ENCODE assay signal across 19 cellular contexts in genomic region chr6:126880926-126881325, GRCh38.
"Had no signal": no experiment of that assay in that cellular context is flagged by ENCODE, and none has a peak within 500 bp of the region (broad histone marks: within the 10 kb centered on the region; RNA-seq: fewer than 3 reads in every experiment).

No MANE protein-coding gene starts in this region.

- H3K27ac ChIP-seq: brain microvascular endothelial cell, lower lobe of right lung, neural progenitor cell, ovary had no signal

- H3K4me3 ChIP-seq: lower lobe of right lung, neural progenitor cell, ovary had no signal

- H3K36me3 Mint-ChIP-seq: activated naive CD8-positive, alpha-beta T cell treated with anti-CD3 and anti-CD28 coated beads, Interleukin-2, amount 10 ng/mL, durations not matched to agents 7 days and 5 days; mesothelial cell of epicardium; neural progenitor cell; type B pancreatic cell had no signal

- DNase-seq: activated CD4-positive, alpha-beta T cell treated with anti-CD3 and anti-CD28 coated beads for 36 hours; activated CD8-positive, alpha-beta memory T cell treated with anti-CD3 and anti-CD28 coated beads, Interleukin-2, amount 50 U/mL, for 4 hours; activated CD8-positive, alpha-beta T cell treated with anti-CD3 and anti-CD28 coated beads, Interleukin-2, amount 10 ng/mL, durations not matched to agents 7 days and 5 days; activated gamma-delta T cell treated with Interleukin-2 at 50 U/mL for 16 hours; activated naive CD8-positive, alpha-beta T cell treated with anti-CD3 and anti-CD28 coated beads, Interleukin-2, amount 10 ng/mL, durations not matched to agents 7 days and 5 days; brain microvascular endothelial cell; cortex of kidney; effector memory CD4-positive, alpha-beta T cell; foreskin melanocyte; lower lobe of right lung; ovary; stimulated activated CD4-positive, alpha-beta T cell treated with anti-CD3 and anti-CD28 coated beads, Interleukin-1b, Interleukin-23, amount 100 ng/mL, for 48 hours; stimulated activated naive CD8-positive, alpha-beta T cell treated with anti-CD3 and anti-CD28 coated beads, Interleukin-15, amount 100 ng/mL, for 72 hours; T-helper 17 cell had no signal

- H3K9ac ChIP-seq: neural progenitor cell had no signal

- ATAC-seq: activated CD4-positive, alpha-beta T cell treated with anti-CD3 and anti-CD28 coated beads for 36 hours; activated CD8-positive, alpha-beta T cell treated with anti-CD3 and anti-CD28 coated beads, Interleukin-2, amount 10 ng/mL, durations not matched to agents 7 days and 5 days; lower lobe of right lung; sciatic nerve; stimulated activated naive CD8-positive, alpha-beta T cell treated with anti-CD3 and anti-CD28 coated beads, Interleukin-15, amount 100 ng/mL, for 72 hours; T-helper 17 cell had no signal

- H3K36me3 ChIP-seq: brain microvascular endothelial cell, lower lobe of right lung, neural progenitor cell, ovary had no signal

- H3K9me3 ChIP-seq: lower lobe of right lung, ovary had no signal

- H3K9me3 Mint-ChIP-seq: activated naive CD8-positive, alpha-beta T cell treated with anti-CD3 and anti-CD28 coated beads, Interleukin-2, amount 10 ng/mL, durations not matched to agents 7 days and 5 days; central memory CD8-positive, alpha-beta T cell; stimulated activated naive CD8-positive, alpha-beta T cell treated with anti-CD3 and anti-CD28 coated beads, Interleukin-15, amount 100 ng/mL, for 72 hours; type B pancreatic cell had no signal

- H3K4me3 Mint-ChIP-seq: activated CD4-positive, alpha-beta T cell treated with anti-CD3 and anti-CD28 coated beads for 36 hours; activated CD8-positive, alpha-beta T cell treated with anti-CD3 and anti-CD28 coated beads, Interleukin-2, amount 10 ng/mL, durations not matched to agents 7 days and 5 days; activated naive CD8-positive, alpha-beta T cell treated with anti-CD3 and anti-CD28 coated beads, Interleukin-2, amount 10 ng/mL, durations not matched to agents 7 days and 5 days; central memory CD8-positive, alpha-beta T cell; mesothelial cell of epicardium; neural progenitor cell; stimulated activated naive CD8-positive, alpha-beta T cell treated with anti-CD3 and anti-CD28 coated beads, Interleukin-15, amount 100 ng/mL, for 72 hours; T-helper 17 cell; type B pancreatic cell had no signal

- H3K4me1 ChIP-seq: lower lobe of right lung, neural progenitor cell had no signal

- H3K4me1 Mint-ChIP-seq: activated CD4-positive, alpha-beta T cell treated with anti-CD3 and anti-CD28 coated beads for 36 hours; activated naive CD8-positive, alpha-beta T cell treated with anti-CD3 and anti-CD28 coated beads, Interleukin-2, amount 10 ng/mL, durations not matched to agents 7 days and 5 days; central memory CD8-positive, alpha-beta T cell; neural progenitor cell; stimulated activated naive CD8-positive, alpha-beta T cell treated with anti-CD3 and anti-CD28 coated beads, Interleukin-15, amount 100 ng/mL, for 72 hours had no signal

- H3K27ac Mint-ChIP-seq: activated CD4-positive, alpha-beta T cell treated with anti-CD3 and anti-CD28 coated beads for 36 hours; activated CD8-positive, alpha-beta T cell treated with anti-CD3 and anti-CD28 coated beads, Interleukin-2, amount 10 ng/mL, durations not matched to agents 7 days and 5 days; activated naive CD8-positive, alpha-beta T cell treated with anti-CD3 and anti-CD28 coated beads, Interleukin-2, amount 10 ng/mL, durations not matched to agents 7 days and 5 days; mesothelial cell of epicardium; neural progenitor cell; stimulated activated naive CD8-positive, alpha-beta T cell treated with anti-CD3 and anti-CD28 coated beads, Interleukin-15, amount 100 ng/mL, for 72 hours; T-helper 17 cell; type B pancreatic cell had no signal

- H3K27me3 Mint-ChIP-seq: central memory CD8-positive, alpha-beta T cell; stimulated activated naive CD8-positive, alpha-beta T cell treated with anti-CD3 and anti-CD28 coated beads, Interleukin-15, amount 100 ng/mL, for 72 hours; T-helper 17 cell; type B pancreatic cell had no signal
